8 cellular contexts compared by ENCODE assay signal in the genomic region with DNA sequence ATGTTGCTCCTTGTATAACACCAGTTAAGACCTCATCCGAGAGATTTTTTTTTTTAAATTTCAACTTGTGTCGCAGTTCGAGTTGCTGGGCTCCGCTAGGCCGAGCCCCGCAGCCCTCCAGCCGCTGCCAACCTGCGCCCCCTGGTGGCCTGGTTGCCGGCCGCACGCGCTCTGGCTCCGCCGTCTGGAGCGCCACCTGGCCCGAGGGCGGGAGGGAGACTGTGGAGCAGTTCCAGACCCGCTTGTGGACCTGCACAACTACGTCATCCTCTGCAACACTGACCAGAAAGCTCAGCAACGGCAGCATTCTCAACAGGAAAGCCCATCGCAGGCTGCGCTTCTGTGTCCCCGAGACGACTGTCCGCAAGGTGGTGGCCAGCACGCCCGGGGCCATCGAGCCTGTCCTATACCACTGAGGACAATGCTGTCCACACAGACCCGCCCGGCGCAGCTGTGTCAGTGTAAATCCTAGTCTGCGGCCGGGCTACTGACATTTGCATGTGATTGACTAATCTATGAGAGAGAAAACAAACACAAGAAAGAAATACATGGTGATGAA.
DNase-seq lines count a peak whose midpoint lies in the region; ATAC-seq and TF ChIP-seq lines count a peak whose summit lies in the region.

No MANE protein-coding gene starts in this region.

- H3K4me3 ChIP-seq in RWPE2 (ENCODE audit: severe bottlenecking) (peak overlapping the region; percentile 20), foreskin fibroblast (ENCODE audit: low read depth in 1 of 2, low read length in 2 of 2) (peak overlapping the region; percentile 28 to 59), neuron (ENCODE audit: low read length) (peak overlapping the region; percentile 36), stomach smooth muscle (ENCODE audit: low read length in 2 of 2) (peak overlapping the region; percentile 60 to 77)

- DNase-seq in DMS53 treated with DMSO at 0.1 percent for 48 hours (lab: John Stamatoyannopoulos, UW; ENCODE audit: unreplicated experiment) (peak; percentile 57), KG1 (lab: John Stamatoyannopoulos, UW) (peak; percentile 72), RWPE2 (ENCODE audit: low spot score) (peak; percentile 75), activated gamma-delta T cell treated with Interleukin-2 at 50 U/mL for 16 hours (peak; percentile 85), foreskin fibroblast (peak; percentile 70 to 93)

- H3K9me3 ChIP-seq in RWPE2 (ENCODE audit: severe bottlenecking): no peaks in the 10 kb centered on the region
- H3K9me3 ChIP-seq in neuron (ENCODE audit: low read length): no peaks in the 10 kb centered on the region
- H3K9me3 ChIP-seq in stomach smooth muscle (ENCODE audit: control insufficient read depth in 2 of 2, low read length in 2 of 2): no peaks in the 10 kb centered on the region

- H3K36me3 ChIP-seq in RWPE2 (ENCODE audit: low read depth) (no peaks in the 10 kb centered on the region), neuron (ENCODE audit: insufficient read depth, low read length) (no peaks in the 10 kb centered on the region), stomach smooth muscle (ENCODE audit: control insufficient read depth in 2 of 2, insufficient read depth in 2 of 2, low read length in 2 of 2) (no peaks in the 10 kb centered on the region)

- H3K27me3 ChIP-seq in RWPE2 (ENCODE audit: insufficient read depth, poor library complexity, severe bottlenecking) (no peaks in the 10 kb centered on the region), neuron (ENCODE audit: insufficient read depth, low read length) (peaks cover 5% of the 10 kb centered on the region), stomach smooth muscle (ENCODE audit: control insufficient read depth in 1 of 2, insufficient read depth in 2 of 2, low read length in 2 of 2) (no peaks in the 10 kb centered on the region)

- H3K9ac ChIP-seq in stomach smooth muscle (ENCODE audit: low read length in 2 of 2): peak overlapping the region; percentile 42 to 48

- TF ChIP-seq CTCF in RWPE2 (IDR thresholded peaks at IDR 0.05; ENCODE audit: poor library complexity, severe bottlenecking) (peak; percentile 99), foreskin fibroblast (IDR thresholded peaks at IDR 0.05; ENCODE audit: low read depth, low read length) (peak; percentile 99)

- ATAC-seq in GM21737 (IDR thresholded peaks at IDR 0.05; ENCODE audit: unreplicated experiment): peak; percentile 97
- ATAC-seq in RWPE2 (ENCODE audit: low read depth): peak; percentile 98

- peak overlapping the region; percentile 71 for H2AFZ ChIP-seq in neuron (ENCODE audit: low read depth, low read length)

- no peak overlapping the region for H3K27ac ChIP-seq in RWPE2 (ENCODE audit: poor library complexity, severe bottlenecking)
- H3K27ac ChIP-seq in stomach smooth muscle (ENCODE audit: low read length): no peak overlapping the region

- H3K4me1 ChIP-seq in RWPE2 (ENCODE audit: insufficient read depth, poor library complexity, severe bottlenecking) (peaks cover 3% of the 10 kb centered on the region), neuron (ENCODE audit: insufficient read depth, low read length) (no peaks in the 10 kb centered on the region), stomach smooth muscle (ENCODE audit: control insufficient read depth, insufficient read depth, low read length) (peaks cover 3% of the 10 kb centered on the region)
